Comparison of ENCODE assay signal across 8 cellular contexts in the genomic region with DNA sequence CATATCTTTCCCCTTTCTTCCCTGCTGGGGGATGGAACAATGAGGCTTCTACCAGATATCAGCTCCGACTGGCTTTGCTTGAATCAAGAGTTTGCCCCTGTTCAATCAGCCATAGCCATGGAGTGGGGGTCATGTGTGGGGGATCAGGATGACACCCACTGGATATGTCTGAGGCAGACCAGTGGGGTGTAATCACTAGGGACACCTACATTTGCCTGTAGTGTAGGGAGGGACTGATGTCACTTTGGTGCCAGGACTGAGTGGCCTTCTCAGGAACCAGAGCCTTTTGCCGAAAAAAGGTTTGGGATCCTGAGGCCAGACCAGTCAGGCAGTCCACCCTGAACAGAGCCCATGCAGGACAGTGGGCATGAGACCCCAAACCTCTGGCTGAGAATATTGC. TPM values are rescaled to one million over a fixed set of nuclear protein-coding genes. Genes with fewer than 3 reads are reported as not detected.
DNase-seq lines count a peak whose midpoint lies in the region; ATAC-seq and TF ChIP-seq lines count a peak whose summit lies in the region.

No MANE protein-coding gene starts in this region.

- no peaks in the 10 kb centered on the region for H3K27me3 Mint-ChIP-seq in T-helper 17 cell

- H3F3A ChIP-seq in GM23248 (ENCODE audit: insufficient read depth), result 0 out of 2 replicates have a peak, but pooled peaks cover 5% of the 10 kb centered on the region

- H3K79me2 ChIP-seq in GM23248 (ENCODE audit: insufficient read depth), result peaks cover 67% of the 10 kb centered on the region

- H3K9me3 ChIP-seq in GM23248 (ENCODE audit: low read depth), result no peaks in the 10 kb centered on the region
- H3K9me3 ChIP-seq in T-helper 17 cell (ENCODE audit: control insufficient read depth, low read length, poor library complexity, severe bottlenecking), result no peaks in the 10 kb centered on the region
- no peaks in the 10 kb centered on the region for H3K9me3 ChIP-seq in gastrocnemius medialis

- no peaks in the 10 kb centered on the region for H4K20me1 ChIP-seq in GM23248 (ENCODE audit: insufficient read depth)

- H3K4me3 ChIP-seq in GM23248 (peak overlapping the region; percentile 97), foreskin fibroblast (ENCODE audit: low read depth in 1 of 2, low read length in 2 of 2) (peak overlapping the region; percentile 63 to 95), gastrocnemius medialis (peak overlapping the region; percentile 76 to 97 (median 90))

- no peak for TF ChIP-seq CTCF in foreskin fibroblast (IDR thresholded peaks at IDR 0.05; ENCODE audit: low read depth, low read length)
- no peak for TF ChIP-seq CTCF in gastrocnemius medialis (IDR thresholded peaks at IDR 0.05 in 4 of 5, conservative IDR thresholded peaks at IDR 0.05 in 1 of 5)

- 53 to 55% methylated on average over 2 of the region's 2 CpGs for WGBS in GM23248 (ENCODE audit: low coverage in 1 of 2, low lambda C conversion rate in 2 of 2, missing lambda C conversion rate in 2 of 2), 2 experiments

- H3K4me1 Mint-ChIP-seq in T-helper 17 cell, result peaks cover 24% of the 10 kb centered on the region

- H3K27me3 ChIP-seq in GM23248 (replicated peaks; ENCODE audit: insufficient read depth), result no peaks in the 10 kb centered on the region
- no peaks in the 10 kb centered on the region for H3K27me3 ChIP-seq in gastrocnemius medialis

- no peak for ATAC-seq in T-helper 17 cell
- ATAC-seq in gastrocnemius medialis, result no peak

- no peak for TF ChIP-seq POLR2A in gastrocnemius medialis (IDR thresholded peaks at IDR 0.05)

- peaks cover 6% of the 10 kb centered on the region for H3K36me3 Mint-ChIP-seq in T-helper 17 cell (ENCODE audit: low read depth)

- peak overlapping the region; percentile 29 for H3K27ac Mint-ChIP-seq in T-helper 17 cell

- peak overlapping the region; percentile 99 for H3K4me3 Mint-ChIP-seq in T-helper 17 cell

- in situ Hi-C loops in GM23248 (cut with MboI), result no loop called here
- in situ Hi-C loops in gastrocnemius medialis (cut with MboI; ENCODE audit: low sequenced_read_pairs in 4 of 4), result loop anchor here in 1 of 4 donors (10.0 kb wide), 1 partner anchor 104 kb away; no protein-coding TSS in a partner anchor

- H3K9me2 ChIP-seq in GM23248 (ENCODE audit: insufficient read depth), result no peaks in the 10 kb centered on the region

- peak overlapping the region; percentile 96 for H2AFZ ChIP-seq in GM23248

- no peaks in the 10 kb centered on the region for H3K36me3 ChIP-seq in GM23248 (ENCODE audit: low read depth)
- peaks cover 0 to 19% of the 10 kb centered on the region in 2 donors for H3K36me3 ChIP-seq in gastrocnemius medialis

- no peak for DNase-seq in GM23248
- no peak for DNase-seq in T-helper 17 cell
- no peak for DNase-seq in foreskin fibroblast
- DNase-seq in gastrocnemius medialis, result no peak
- DNase-seq in activated gamma-delta T cell treated with Interleukin-2 at 50 U/mL for 16 hours, result no peak
- no peak for DNase-seq in NCI-H1048 (lab: John Stamatoyannopoulos, UW)
- DNase-seq in NCI-H2029 treated with DMSO at 0.1 percent for 48 hours (lab: John Stamatoyannopoulos, UW), result no peak
- no peak for DNase-seq in cerebellar nuclear complex (lab: John Stamatoyannopoulos, UW)

- intact Hi-C loops in gastrocnemius medialis (cut with DNase I; ENCODE audit: low total_unique reads), result no loop called here

- H3K4me1 ChIP-seq in GM23248 (ENCODE audit: insufficient read depth) (peaks cover 12% of the 10 kb centered on the region), gastrocnemius medialis (peaks cover 7 to 15% of the 10 kb centered on the region in 2 donors)

- H3K27ac ChIP-seq in GM23248, result peak overlapping the region; percentile 60; the same call in 1 of the 2 replicates
- H3K27ac ChIP-seq in gastrocnemius medialis, result peak overlapping the region in 1 of 4 donors; percentile 79

- H3K4me2 ChIP-seq in GM23248 (ENCODE audit: unreplicated experiment), result peak overlapping the region; percentile 97

- H3K9ac ChIP-seq in GM23248, result peak overlapping the region; percentile 84

RNA-seq across cellular contexts. Expression of a gene that starts 1.0 kb away (rescaled TPM):
- 43.6 and 47.2 TPM in 2 replicates for total RNA-seq in GM23248 (2014; rRNA removed; shearing (Covaris generic))
- 63.8 and 72.4 TPM in 2 replicates for polyA plus RNA-seq in GM23248 (2016; fragmentation: Nextera tagmentation; extraction: Ambion mirVana)
- total RNA-seq in T-helper 17 cell (10 to 100 TPM; 39.5 to 41.4 TPM), gastrocnemius medialis (10 to 100 TPM; 27.2 to 59.5 (median 34.0) TPM)

RNA-seq across cellular contexts. Expression of a gene that starts 5.9 kb away (rescaled TPM):
- 50.8 and 63.0 TPM in 2 replicates for total RNA-seq in GM23248 (2014; rRNA removed; shearing (Covaris generic))
- 55.9 and 56.7 TPM in 2 replicates for polyA plus RNA-seq in GM23248 (2016; fragmentation: Nextera tagmentation; extraction: Ambion mirVana)
- 10 to 100 TPM; 43.7 to 45.6 TPM for total RNA-seq in T-helper 17 cell
- 10 to 100 TPM; 55.2 to 75.7 (median 64.7) TPM for total RNA-seq in gastrocnemius medialis

RNA-seq across cellular contexts. Expression of a gene that starts 28.6 kb away (rescaled TPM):
- total RNA-seq in GM23248 (2014; rRNA removed; shearing (Covaris generic)), result 0.63 and 0.65 TPM in 2 replicates
- polyA plus RNA-seq in GM23248 (2016; fragmentation: Nextera tagmentation; extraction: Ambion mirVana), result 1.1 and 1.2 TPM in 2 replicates
- 1 to 10 TPM in 1 of 2 donors, under 1 TPM in 1; 0.37 to 1.3 TPM for total RNA-seq in T-helper 17 cell
- 1 to 10 TPM; 2.0 to 3.3 (median 2.3) TPM for total RNA-seq in gastrocnemius medialis

RNA-seq across cellular contexts. Expression of a gene that starts 37.0 kb away (rescaled TPM):
- total RNA-seq in GM23248 (2014; rRNA removed; shearing (Covaris generic)), result 9.0 and 12.1 TPM in 2 replicates
- polyA plus RNA-seq in GM23248 (2016; fragmentation: Nextera tagmentation; extraction: Ambion mirVana), result 3.3 and 3.9 TPM in 2 replicates
- total RNA-seq in T-helper 17 cell (10 to 100 TPM; 15.7 to 19.1 TPM), gastrocnemius medialis (10 to 100 TPM; 15.3 to 33.4 (median 18.9) TPM)

RNA-seq across cellular contexts. Expression of a gene that starts 50.7 kb away (rescaled TPM):
- total RNA-seq in GM23248 (2014; rRNA removed; shearing (Covaris generic)), result 12.5 and 15.7 TPM in 2 replicates
- 11.2 and 11.3 TPM in 2 replicates for polyA plus RNA-seq in GM23248 (2016; fragmentation: Nextera tagmentation; extraction: Ambion mirVana)
- total RNA-seq in T-helper 17 cell (10 to 100 TPM; 21.0 to 34.2 TPM), gastrocnemius medialis (10 to 100 TPM; 38.8 to 58.7 (median 49.3) TPM)
